ENCODE assay signal across 18 cellular contexts in the genomic region with DNA sequence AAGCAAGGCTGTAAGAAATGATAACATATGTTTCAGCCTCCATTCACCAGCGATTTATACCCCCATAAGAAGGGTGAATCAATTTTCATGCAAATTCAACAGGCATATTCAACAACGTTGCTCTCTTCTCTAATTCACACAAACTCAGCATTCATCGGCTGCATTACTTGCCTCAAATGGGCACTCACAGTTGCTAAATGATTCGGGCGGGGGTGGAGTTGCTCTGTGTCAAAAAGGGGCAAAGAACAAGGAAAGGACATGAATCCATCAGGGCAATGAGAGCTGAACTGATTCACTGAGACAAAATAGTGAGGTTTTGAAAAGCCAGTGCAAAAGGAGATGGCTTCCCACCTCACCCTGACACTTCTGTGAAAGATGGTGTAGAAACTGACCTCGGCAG. TPM values are rescaled to one million over a fixed set of nuclear protein-coding genes. Genes with fewer than 3 reads are reported as not detected.
A peak's percentile ranks its signal among the peaks of the same experiment; 100 is the strongest.
DNase-seq lines count a peak whose midpoint lies in the region; ATAC-seq and TF ChIP-seq lines count a peak whose summit lies in the region.
"Had no signal": no experiment of that assay in that cellular context is flagged by ENCODE, and none has a peak within 500 bp of the region (broad histone marks: within the 10 kb centered on the region; RNA-seq: fewer than 3 reads in every experiment).

No MANE protein-coding gene starts in this region.

- H3K4me3 ChIP-seq in ACC112 (ENCODE audit: low read depth, low read length) (peak overlapping the region; percentile 19), Peyer's patch (no peak overlapping the region), fibroblast of lung (replicated peaks in 1 of 4; ENCODE audit: control extremely low read depth in 1 of 4, insufficient read depth in 1 of 4, low read depth in 3 of 4, low read length in 4 of 4) (peak overlapping the region; percentile 9 to 31 (median 22)), osteoblast (ENCODE audit: insufficient read depth, low read length) (no peak overlapping the region)
- H3K4me3 ChIP-seq: PC-9, thyroid gland had no signal

- TF ChIP-seq POLR2A in Peyer's patch (IDR thresholded peaks at IDR 0.05) = no peak

- H3K4me1 ChIP-seq in ACC112 (ENCODE audit: control insufficient read depth, insufficient read depth, low read length, unreplicated experiment) (peaks cover 20% of the 10 kb centered on the region), Peyer's patch (no peaks in the 10 kb centered on the region), fibroblast of lung (ENCODE audit: control insufficient read depth, extremely low read depth, insufficient read depth, low read length) (peaks cover 15% of the 10 kb centered on the region), osteoblast (ENCODE audit: insufficient read depth, low read length) (peaks cover 14% of the 10 kb centered on the region)

- DNase-seq in Peyer's patch (no peak), fibroblast of lung (ENCODE audit: low read depth in 2 of 2) (no peak), osteoblast (ENCODE audit: insufficient read length, low spot score, missing footprints) (no peak), AML-193 (lab: John Stamatoyannopoulos, UW) (no peak)
- DNase-seq: activated B cell treated with CpG ODN at 0.5 μM for 24 hours, activated gamma-delta T cell, COR-L47, dorsolateral prefrontal cortex, hippocampal formation, NCI-H187 treated with DMSO at 0.1 percent for 48 hours, NCI-H524 treated with DMSO at 0.1 percent for 48 hours, PC-9, T-helper 1 cell had no signal

- H3K36me3 ChIP-seq in ACC112 (ENCODE audit: insufficient read depth, low read length) (no peaks in the 10 kb centered on the region), Peyer's patch (no peaks in the 10 kb centered on the region), fibroblast of lung (ENCODE audit: control insufficient read depth, insufficient read depth, low read length) (no peaks in the 10 kb centered on the region), osteoblast (ENCODE audit: insufficient read depth, low read length) (no peaks in the 10 kb centered on the region)
- H3K36me3 ChIP-seq: thyroid gland had no signal

- H2AFZ ChIP-seq in ACC112 (ENCODE audit: low read length, unreplicated experiment) = peak overlapping the region; percentile 78
- H2AFZ ChIP-seq in fibroblast of lung (ENCODE audit: low read length) = peak overlapping the region; percentile 67
- peak overlapping the region; percentile 44 for H2AFZ ChIP-seq in osteoblast (ENCODE audit: low read length)
- H2AFZ ChIP-seq: PC-9 had no signal

- H3K4me2 ChIP-seq in fibroblast of lung (ENCODE audit: extremely low read depth, insufficient read depth, low read length) = peak overlapping the region; percentile 87
- H3K4me2 ChIP-seq in osteoblast (ENCODE audit: insufficient read depth, low read length) = peak overlapping the region; percentile 52
- H3K4me2 ChIP-seq: PC-9 had no signal

- H3K27ac ChIP-seq in ACC112 (ENCODE audit: low read depth, low read length) (peak overlapping the region; percentile 42), Peyer's patch (peak overlapping the region; percentile 0 to 69 (median 12)), fibroblast of lung (ENCODE audit: insufficient read depth, low read length) (peak overlapping the region; percentile 87), osteoblast (ENCODE audit: low read depth, low read length) (peak overlapping the region; percentile 29)
- H3K27ac ChIP-seq: PC-9, thyroid gland had no signal

- H3K27me3 ChIP-seq in ACC112 (ENCODE audit: insufficient read depth, low read length) (no peaks in the 10 kb centered on the region), Peyer's patch (no peaks in the 10 kb centered on the region), fibroblast of lung (ENCODE audit: control insufficient read depth, insufficient read depth, low read length) (no peaks in the 10 kb centered on the region), osteoblast (ENCODE audit: insufficient read depth, low read length) (no peaks in the 10 kb centered on the region)
- H3K27me3 ChIP-seq: dorsolateral prefrontal cortex, thyroid gland had no signal

- peak overlapping the region; percentile 36 for H3K9ac ChIP-seq in fibroblast of lung (ENCODE audit: insufficient read depth, low read length)

- H4K20me1 ChIP-seq in fibroblast of lung (ENCODE audit: control insufficient read depth, extremely low read depth, insufficient read depth, low read length) = no peaks in the 10 kb centered on the region
- H4K20me1 ChIP-seq in osteoblast (ENCODE audit: insufficient read depth, low read length) = no peaks in the 10 kb centered on the region

- H3K79me2 ChIP-seq in ACC112 (ENCODE audit: control insufficient read depth, insufficient read depth, low read length, unreplicated experiment) = no peaks in the 10 kb centered on the region
- H3K79me2 ChIP-seq in fibroblast of lung (ENCODE audit: control insufficient read depth, insufficient read depth, low read length) = peaks cover 3% of the 10 kb centered on the region
- H3K79me2 ChIP-seq in osteoblast (ENCODE audit: insufficient read depth, low read length) = peaks cover 39% of the 10 kb centered on the region

- ATAC-seq in HG02763 (IDR thresholded peaks at IDR 0.05; ENCODE audit: unreplicated experiment) (no peak), GM21717 (IDR thresholded peaks at IDR 0.05; ENCODE audit: unreplicated experiment) (no peak), GM18520 (IDR thresholded peaks at IDR 0.05; ENCODE audit: unreplicated experiment) (no peak)

- TF ChIP-seq CTCF in Peyer's patch (IDR thresholded peaks at IDR 0.05) = no peak
- TF ChIP-seq CTCF in fibroblast of lung (conservative IDR thresholded peaks at IDR 0.05 in 1 of 2, IDR thresholded peaks at IDR 0.05 in 1 of 2; ENCODE audit: low read depth in 1 of 2, low read length in 2 of 2) = no peak
- TF ChIP-seq CTCF in osteoblast (IDR thresholded peaks at IDR 0.05; ENCODE audit: extremely low read depth, low read depth, low read length) = no peak

- no peaks in the 10 kb centered on the region for H3K9me3 ChIP-seq in Peyer's patch
- no peaks in the 10 kb centered on the region for H3K9me3 ChIP-seq in fibroblast of lung (ENCODE audit: control insufficient read depth, insufficient read depth, low read depth, low read length)
- peaks cover 2% of the 10 kb centered on the region for H3K9me3 ChIP-seq in osteoblast (ENCODE audit: low read depth, low read length)
- H3K9me3 ChIP-seq: thyroid gland had no signal

RNA-seq across cellular contexts. Expression of a gene that starts 9.0 kb away (rescaled TPM):
- total RNA-seq in Peyer's patch = 1 to 10 TPM in 3 of 4 donors, not detected in 1; 1.2 to 4.1 (median 3.8) TPM
- total RNA-seq in fibroblast of lung = 45.5 and 89.8 TPM in 2 replicates
- polyA plus RNA-seq in fibroblast of lung = 65.1 and 100 TPM in 2 replicates
- 42.6 and 58.5 TPM in 2 replicates for polyA plus RNA-seq in fibroblast of lung (2012)
- polyA minus RNA-seq in fibroblast of lung (ENCODE audit: low replicate concordance) = 12.7 and 24.2 TPM in 2 replicates
- 17.1 and 19.5 TPM in 2 replicates for total RNA-seq in osteoblast

Comparison
In these comparisons a context has a peak if more than half of its experiments do, and no peak if none do; other contexts are left out.
1. H3K27ac ChIP-seq: peak in every context shown above with its lines; median percentile 87 in fibroblast of lung; 42 in ACC112; 29 in osteoblast; 12 in Peyer's patch.
2. H3K4me3 ChIP-seq: peak in ACC112 (single experiment) and fibroblast of lung (4 of 4); none in Peyer's patch (0 of 4) and osteoblast (single experiment).
3. Peak in every context shown above with its lines, with median percentiles within 50 percentile points of each other: H2AFZ ChIP-seq.